In genomic region chr16:68134644-68135043, GRCh38 we compare ENCODE assay signal across 14 cellular contexts. TPM values are rescaled to one million over a fixed set of nuclear protein-coding genes. Genes with fewer than 3 reads are reported as not detected.
DNase-seq lines count a peak whose midpoint lies in the region; ATAC-seq, FAIRE-seq and TF ChIP-seq lines count a peak whose summit lies in the region.
"Had no signal": no experiment of that assay in that cellular context is flagged by ENCODE, and none has a peak within 500 bp of the region (broad histone marks: within the 10 kb centered on the region; RNA-seq: fewer than 3 reads in every experiment).

No MANE protein-coding gene starts in this region.

- H3K4me1 Mint-ChIP-seq in activated naive CD8-positive, alpha-beta T cell (ENCODE audit: low read depth) = peaks cover 60% of the 10 kb centered on the region
- H3K4me1 Mint-ChIP-seq in activated naive CD8-positive, alpha-beta T cell treated with anti-CD3 and anti-CD28 coated beads, Interleukin-2, amount 50 U/mL, for 24 hours = peaks cover 40% of the 10 kb centered on the region
- peaks cover 39 to 60% (median 47%) of the 10 kb centered on the region in 4 donors for H3K4me1 Mint-ChIP-seq in CD4-positive, alpha-beta memory T cell
- H3K4me1 Mint-ChIP-seq in T-helper 17 cell (peaks cover 40% of the 10 kb centered on the region), osteocyte (ENCODE audit: unreplicated experiment) (peaks cover 21% of the 10 kb centered on the region)
- H3K4me1 Mint-ChIP-seq: GM23338 had no signal

- no peak for ATAC-seq in activated naive CD8-positive, alpha-beta T cell treated with anti-CD3 and anti-CD28 coated beads, Interleukin-2, amount 50 U/mL, for 24 hours
- ATAC-seq in T-helper 17 cell = no peak
- ATAC-seq: GM23338 had no signal

- H3K27me3 ChIP-seq in CD4-positive, alpha-beta memory T cell (ENCODE audit: insufficient read depth, low read length) = no peaks in the 10 kb centered on the region

- no peak overlapping the region for H3K4me3 Mint-ChIP-seq in activated naive CD8-positive, alpha-beta T cell
- H3K4me3 Mint-ChIP-seq in activated naive CD8-positive, alpha-beta T cell treated with anti-CD3 and anti-CD28 coated beads, Interleukin-2, amount 50 U/mL, for 24 hours = no peak overlapping the region
- H3K4me3 Mint-ChIP-seq in CD4-positive, alpha-beta memory T cell = no peak overlapping the region
- H3K4me3 Mint-ChIP-seq in T-helper 17 cell = no peak overlapping the region
- no peak overlapping the region for H3K4me3 Mint-ChIP-seq in osteocyte (ENCODE audit: unreplicated experiment)
- H3K4me3 Mint-ChIP-seq: GM23338 had no signal

- peaks cover 9% of the 10 kb centered on the region for H3K36me3 Mint-ChIP-seq in activated naive CD8-positive, alpha-beta T cell
- peaks cover 31% of the 10 kb centered on the region for H3K36me3 Mint-ChIP-seq in activated naive CD8-positive, alpha-beta T cell treated with anti-CD3 and anti-CD28 coated beads, Interleukin-2, amount 50 U/mL, for 24 hours (ENCODE audit: low read depth)
- peaks cover 14 to 40% of the 10 kb centered on the region in 2 donors for H3K36me3 Mint-ChIP-seq in CD4-positive, alpha-beta memory T cell
- H3K36me3 Mint-ChIP-seq in T-helper 17 cell (ENCODE audit: low read depth) = peaks cover 2% of the 10 kb centered on the region
- H3K36me3 Mint-ChIP-seq in osteocyte (ENCODE audit: unreplicated experiment) = peaks cover 26% of the 10 kb centered on the region

- H3K36me3 ChIP-seq in CD4-positive, alpha-beta memory T cell (ENCODE audit: insufficient read depth, low read length) = peaks cover 9% of the 10 kb centered on the region

- peak overlapping the region; percentile 68 for H3K27ac Mint-ChIP-seq in activated naive CD8-positive, alpha-beta T cell
- H3K27ac Mint-ChIP-seq in activated naive CD8-positive, alpha-beta T cell treated with anti-CD3 and anti-CD28 coated beads, Interleukin-2, amount 50 U/mL, for 24 hours = no peak overlapping the region
- peak overlapping the region in 6 of 7 donors; percentile 3 to 84 (median 64) for H3K27ac Mint-ChIP-seq in CD4-positive, alpha-beta memory T cell
- peak overlapping the region; percentile 78 for H3K27ac Mint-ChIP-seq in T-helper 17 cell
- H3K27ac Mint-ChIP-seq in osteocyte (ENCODE audit: unreplicated experiment) = peak overlapping the region; percentile 34
- H3K27ac Mint-ChIP-seq: GM23338 had no signal

- intact Hi-C loops in CD4-positive, alpha-beta memory T cell (cut with micrococcal nuclease) = loop anchor here (5.0 kb wide), 1 partner anchor 47 kb away; the partner anchor contains the start of gene NFATC3

- FAIRE-seq in RCC 7860 (lab: Jason Lieb, UNC) = no peak
- FAIRE-seq: HTR-8/SVneo had no signal

- H3K4me3 ChIP-seq in CD4-positive, alpha-beta memory T cell (ENCODE audit: low read length in 2 of 2) = no peak overlapping the region
- H3K4me3 ChIP-seq: GM23338 had no signal

- no peaks in the 10 kb centered on the region for H3K27me3 Mint-ChIP-seq in activated naive CD8-positive, alpha-beta T cell
- H3K27me3 Mint-ChIP-seq in activated naive CD8-positive, alpha-beta T cell treated with anti-CD3 and anti-CD28 coated beads, Interleukin-2, amount 50 U/mL, for 24 hours = no peaks in the 10 kb centered on the region
- no peaks in the 10 kb centered on the region for H3K27me3 Mint-ChIP-seq in CD4-positive, alpha-beta memory T cell
- no peaks in the 10 kb centered on the region for H3K27me3 Mint-ChIP-seq in T-helper 17 cell
- H3K27me3 Mint-ChIP-seq in osteocyte (ENCODE audit: unreplicated experiment) = no peaks in the 10 kb centered on the region

- peaks cover 40% of the 10 kb centered on the region for H3K4me1 ChIP-seq in CD4-positive, alpha-beta memory T cell (ENCODE audit: insufficient read depth, low read length)

- no peaks in the 10 kb centered on the region for H3K9me3 Mint-ChIP-seq in activated naive CD8-positive, alpha-beta T cell (ENCODE audit: low read depth)
- no peaks in the 10 kb centered on the region for H3K9me3 Mint-ChIP-seq in activated naive CD8-positive, alpha-beta T cell treated with anti-CD3 and anti-CD28 coated beads, Interleukin-2, amount 50 U/mL, for 24 hours
- H3K9me3 Mint-ChIP-seq in CD4-positive, alpha-beta memory T cell = no peaks in the 10 kb centered on the region
- no peaks in the 10 kb centered on the region for H3K9me3 Mint-ChIP-seq in osteocyte (ENCODE audit: unreplicated experiment)
- H3K9me3 Mint-ChIP-seq: GM23338 had no signal

- no peak for DNase-seq in activated naive CD8-positive, alpha-beta T cell treated with anti-CD3 and anti-CD28 coated beads, Interleukin-2, amount 50 U/mL, for 24 hours
- DNase-seq in CD4-positive, alpha-beta memory T cell = no peak
- DNase-seq in T-helper 17 cell = no peak
- no peak for DNase-seq in osteocyte (ENCODE audit: extremely low spot score, unreplicated experiment)
- no peak for DNase-seq in NCI-H128 (lab: John Stamatoyannopoulos, UW; ENCODE audit: unreplicated experiment)
- no peak for DNase-seq in RCC 7860 (ENCODE audit: low spot score)
- DNase-seq: ACHN, DMS 273 treated with DMSO at 0.1 percent for 48 hours, NCI-H226, NCI-H526 treated with DMSO at 0.1 percent for 48 hours had no signal

- TF ChIP-seq CTCF in osteocyte (IDR thresholded peaks at IDR 0.05) = no peak

- POLR2A ChIA-PET in CD4-positive, alpha-beta memory T cell (lab: Charles Lee; ENCODE audit: partially characterized antibody) = no interaction called here

- H3K9me3 ChIP-seq in CD4-positive, alpha-beta memory T cell (ENCODE audit: control insufficient read depth in 1 of 2, low read length in 2 of 2) = no peaks in the 10 kb centered on the region
- no peaks in the 10 kb centered on the region for H3K9me3 ChIP-seq in T-helper 17 cell (ENCODE audit: control insufficient read depth, low read length, poor library complexity, severe bottlenecking)

- CTCF ChIA-PET in CD4-positive, alpha-beta memory T cell (lab: Charles Lee; ENCODE audit: partially characterized antibody) = no interaction called here

- no peak overlapping the region for H3K27ac ChIP-seq in CD4-positive, alpha-beta memory T cell (ENCODE audit: low read depth, low read length)
- H3K27ac ChIP-seq: RWPE1 had no signal

RNA-seq across cellular contexts. Expression of gene NFATC3, which starts 49.5 kb away (rescaled TPM):
- 100 to 1,000 TPM; 127 to 134 TPM for total RNA-seq in CD4-positive, alpha-beta memory T cell
- polyA plus RNA-seq in CD4-positive, alpha-beta memory T cell = 10 to 100 TPM; 76.5 to 94.9 TPM
- 100 to 1,000 TPM in 1 of 2 donors, 10 to 100 TPM in 1; 94.5 to 101 TPM for total RNA-seq in T-helper 17 cell
- 42.0 and 42.3 TPM in 2 replicates for total RNA-seq in osteocyte
